Comparison of ENCODE assay signal across 8 cellular contexts in genomic region chr6:21587925-21588811, GRCh38.
A peak's percentile ranks its signal among the peaks of the same experiment; 100 is the strongest.
DNase-seq lines count a peak whose midpoint lies in the region; ATAC-seq lines count a peak whose summit lies in the region.

No MANE protein-coding gene starts in this region.

- ATAC-seq in GM19468 (IDR thresholded peaks at IDR 0.05; ENCODE audit: extremely low read depth, unreplicated experiment) (peak; percentile 23), HG03520 (IDR thresholded peaks at IDR 0.05; ENCODE audit: unreplicated experiment) (peak; percentile 33)

- peak; percentile 84 for DNase-seq in DMS79 treated with DMSO at 0.1 percent for 48 hours (lab: John Stamatoyannopoulos, UW)
- DNase-seq in NOMO-1 treated with DMSO at 0.1 percent for 48 hours (lab: John Stamatoyannopoulos, UW; ENCODE audit: unreplicated experiment) = peak; percentile 74
- DNase-seq in activated naive CD4-positive, alpha-beta T cell treated with anti-CD3 and anti-CD28 coated beads, Interleukin-2, amount 50 U/mL, for 16 hours = peak; percentile 33
- DNase-seq in glomerular visceral epithelial cell (ENCODE audit: extremely low spot score) = peak; percentile 56
- peak in 47 of 56 donors; percentile 5 to 79 (median 58) for DNase-seq in nucleus accumbens (lab: John Stamatoyannopoulos, UW)
- no peak for DNase-seq in GF-D8 (lab: John Stamatoyannopoulos, UW)
